In genomic region chr11:312092-312816, GRCh38 we compare ENCODE assay signal across 10 cellular contexts. TPM values are rescaled to one million over a fixed set of nuclear protein-coding genes. Genes with fewer than 3 reads are reported as not detected.
DNase-seq lines count a peak whose midpoint lies in the region; ATAC-seq and TF ChIP-seq lines count a peak whose summit lies in the region.
"Had no signal": no experiment of that assay in that cellular context is flagged by ENCODE, and none has a peak within 500 bp of the region (broad histone marks: within the 10 kb centered on the region; RNA-seq: fewer than 3 reads in every experiment).

No MANE protein-coding gene starts in this region.

- intact Hi-C loops in activated B cell treated with CpG ODN at 0.5 μM for 24 hours (cut with micrococcal nuclease) (loop anchor here (2.0 kb wide), 1 partner anchor 15 kb away; no protein-coding TSS in a partner anchor), gastrocnemius medialis (cut with DNase I; ENCODE audit: low total_unique reads) (no loop called here)

- H3K4me1 Mint-ChIP-seq in activated B cell treated with CpG ODN at 0.5 μM for 24 hours, result peaks cover 67% of the 10 kb centered on the region

- no peak for TF ChIP-seq CTCF in activated B cell treated with CpG ODN at 0.5 μM for 24 hours (IDR thresholded peaks at IDR 0.05)
- no peak for TF ChIP-seq CTCF in fibroblast of villous mesenchyme (IDR thresholded peaks at IDR 0.05; ENCODE audit: insufficient read depth, low read depth, low read length)
- no peak for TF ChIP-seq CTCF in gastrocnemius medialis (IDR thresholded peaks at IDR 0.05 in 4 of 5, conservative IDR thresholded peaks at IDR 0.05 in 1 of 5)

- H3K9me3 ChIP-seq in ES-I3 (ENCODE audit: control insufficient read depth, insufficient read depth, low read length) (no peaks in the 10 kb centered on the region), gastrocnemius medialis (no peaks in the 10 kb centered on the region)

- H3K9ac ChIP-seq in ES-I3 (ENCODE audit: low read depth, low read length), result peak overlapping the region; percentile 31; the same call in 1 of the 2 replicates

- H3K9me3 Mint-ChIP-seq in activated B cell treated with CpG ODN at 0.5 μM for 24 hours, result no peaks in the 10 kb centered on the region

- H3K36me3 ChIP-seq in ES-I3 (ENCODE audit: insufficient read depth, low read length), result no peaks in the 10 kb centered on the region
- H3K36me3 ChIP-seq in gastrocnemius medialis, result no peaks in the 10 kb centered on the region

- H3K36me3 Mint-ChIP-seq in activated B cell treated with CpG ODN at 0.5 μM for 24 hours (ENCODE audit: low read depth), result peaks cover 3% of the 10 kb centered on the region

- peaks cover 6 to 18% (median 8%) of the 10 kb centered on the region in 3 donors for H3K27me3 ChIP-seq in gastrocnemius medialis

- ATAC-seq in activated B cell treated with CpG ODN at 0.5 μM for 24 hours (ENCODE audit: low read depth), result no peak
- no peak for ATAC-seq in gastrocnemius medialis
- no peak for ATAC-seq in HG02571 (IDR thresholded peaks at IDR 0.05; ENCODE audit: unreplicated experiment)

- in situ Hi-C loops in gastrocnemius medialis (cut with MboI; ENCODE audit: low sequenced_read_pairs in 4 of 4), result loop anchor here in 1 of 4 donors (5.0 kb wide), 1 partner anchor 40 kb away; no protein-coding TSS in a partner anchor

- H3K27ac ChIP-seq in gastrocnemius medialis, result peak overlapping the region; percentile 74 to 82 (median 78)

- POLR2A ChIA-PET in activated B cell treated with CpG ODN at 0.5 μM for 24 hours (lab: Charles Lee), result interaction anchor here (0.6 to 2.1 kb wide), 7 partner anchors 11 to 45 kb away, joined by 3 to 19 read pairs (median 4); partner anchors contain the start of gene PGGHG

- H3K4me3 Mint-ChIP-seq in activated B cell treated with CpG ODN at 0.5 μM for 24 hours, result peak overlapping the region; percentile 81

- H3K4me3 ChIP-seq in fibroblast of villous mesenchyme (ENCODE audit: low read depth, low read length), result peak overlapping the region; percentile 7
- peak overlapping the region; percentile 20 to 48 (median 36) for H3K4me3 ChIP-seq in gastrocnemius medialis

- peaks cover 30% of the 10 kb centered on the region for H3K4me1 ChIP-seq in ES-I3 (ENCODE audit: insufficient read depth, low read length)
- peaks cover 0 to 7% of the 10 kb centered on the region in 2 donors for H3K4me1 ChIP-seq in gastrocnemius medialis

- no peak for TF ChIP-seq POLR2A in gastrocnemius medialis (IDR thresholded peaks at IDR 0.05)

- peak overlapping the region; percentile 89 for H3K27ac Mint-ChIP-seq in activated B cell treated with CpG ODN at 0.5 μM for 24 hours

- CTCF ChIA-PET in activated B cell treated with CpG ODN at 0.5 μM for 24 hours (lab: Charles Lee), result interaction anchor here (1.0 kb wide), 1 partner anchor 10 kb away, joined by 3 read pairs; no protein-coding TSS in a partner anchor

- no peaks in the 10 kb centered on the region for H3K27me3 Mint-ChIP-seq in activated B cell treated with CpG ODN at 0.5 μM for 24 hours

- DNase-seq in activated B cell treated with CpG ODN at 0.5 μM for 24 hours (no peak), fibroblast of villous mesenchyme (ENCODE audit: low read depth) (no peak), gastrocnemius medialis (no peak), NCI-H82 (lab: John Stamatoyannopoulos, UW) (no peak), dedifferentiated amniotic fluid mesenchymal stem cell (ENCODE audit: extremely low spot score) (no peak)
- no peak for DNase-seq in NK-92 treated with Interleukin-12 subunit alpha and Interleukin-12 subunit beta, amount 100 ng/mL, for 24 hours (lab: John Stamatoyannopoulos, UW)
- DNase-seq: SW 1271 had no signal

RNA-seq across cellular contexts. Expression of gene IFITM1, which starts 1.6 kb away (rescaled TPM):
- total RNA-seq in activated B cell treated with CpG ODN at 0.5 μM for 24 hours (21.2 and 25.3 TPM in 2 replicates), fibroblast of villous mesenchyme (76.4 and 117 TPM in 2 replicates), gastrocnemius medialis (100 to 1,000 TPM in 1 of 4 donors, 10 to 100 TPM in 3; 47.8 to 103 (median 80.5) TPM)

RNA-seq across cellular contexts. Expression of gene IFITM2, which starts 4.6 kb away (rescaled TPM):
- total RNA-seq in activated B cell treated with CpG ODN at 0.5 μM for 24 hours, result 112 and 125 TPM in 2 replicates
- total RNA-seq in fibroblast of villous mesenchyme, result 38.4 and 107 TPM in 2 replicates
- 10 to 100 TPM; 37.8 to 80.9 (median 44.9) TPM for total RNA-seq in gastrocnemius medialis

RNA-seq across cellular contexts. Expression of gene IFITM3, which starts 8.4 kb away (rescaled TPM):
- total RNA-seq in activated B cell treated with CpG ODN at 0.5 μM for 24 hours (14.8 and 17.0 TPM in 2 replicates), fibroblast of villous mesenchyme (83.3 and 94.1 TPM in 2 replicates), gastrocnemius medialis (10 to 100 TPM; 46.3 to 83.6 (median 63.2) TPM)

RNA-seq across cellular contexts. Expression of gene IFITM5, which starts 12.9 kb away (rescaled TPM):
- total RNA-seq in activated B cell treated with CpG ODN at 0.5 μM for 24 hours (not detected in 2 replicates), fibroblast of villous mesenchyme (not detected in 2 replicates), gastrocnemius medialis (not detected)
- total RNA-seq: renal cortical epithelial cell had no signal

RNA-seq across cellular contexts. Expression of gene PGGHG, which starts 23.3 kb away (rescaled TPM):
- total RNA-seq in activated B cell treated with CpG ODN at 0.5 μM for 24 hours, result 62.3 and 74.1 TPM in 2 replicates
- 7.8 and 10.6 TPM in 2 replicates for total RNA-seq in fibroblast of villous mesenchyme
- total RNA-seq in gastrocnemius medialis, result 1 to 10 TPM in 3 of 4 donors, under 1 TPM in 1; 0.98 to 3.4 (median 2.7) TPM
